Comparison of ENCODE assay signal across 7 cellular contexts in genomic region chr13:110387451-110388140, GRCh38.
DNase-seq lines count a peak whose midpoint lies in the region; ATAC-seq and TF ChIP-seq lines count a peak whose summit lies in the region.

No MANE protein-coding gene starts in this region.

- TF ChIP-seq CTCF in left lung (IDR thresholded peaks at IDR 0.05) (no peak), uterus (IDR thresholded peaks at IDR 0.05) (no peak)

- DNase-seq in activated T-helper 1 cell treated with anti-CD3 and anti-CD28 coated beads, Interleukin-12 subunit alpha, Interleukin-12 subunit beta, Interleukin-2, Interleukin-4 antibody, amounts not matched to agents 30 ng/mL and 10 ng/mL and 1 ng/mL, durations not matched to agents 14 hours and 24 hours and 36 hours (ENCODE audit: low spot score): peak; percentile 2
- peak in 1 of 2 donors; percentile 64 for DNase-seq in left lung
- peak; percentile 74 to 85 for DNase-seq in uterus
- no peak for DNase-seq in NCI-H345 (lab: John Stamatoyannopoulos, UW)
- no peak for DNase-seq in NCI-H446 treated with DMSO at 0.1 percent for 48 hours (lab: John Stamatoyannopoulos, UW)

- H3K27ac Mint-ChIP-seq in activated T-helper 1 cell treated with anti-CD3 and anti-CD28 coated beads, Interleukin-12 subunit alpha, Interleukin-12 subunit beta, Interleukin-2, Interleukin-4 antibody, amounts not matched to agents 30 ng/mL and 10 ng/mL and 1 ng/mL, durations not matched to agents 14 hours and 24 hours and 36 hours: no peak overlapping the region

- intact Hi-C loops in activated T-helper 1 cell treated with anti-CD3 and anti-CD28 coated beads, Interleukin-12 subunit alpha, Interleukin-12 subunit beta, Interleukin-2, Interleukin-4 antibody, amounts not matched to agents 30 ng/mL and 10 ng/mL and 1 ng/mL, durations not matched to agents 14 hours and 24 hours and 36 hours (cut with micrococcal nuclease): no loop called here
- intact Hi-C loops in left lung (cut with DNase I): no loop called here
- intact Hi-C loops in uterus (cut with DNase I; ENCODE audit: low total_unique reads): no loop called here

- H3K9me3 ChIP-seq in left lung (no peaks in the 10 kb centered on the region), uterus (no peaks in the 10 kb centered on the region)

- H3K27ac ChIP-seq in left lung (peak overlapping the region; percentile 45 to 49), uterus (peak overlapping the region; percentile 96 to 98)

- TF ChIP-seq POLR2A in uterus (IDR thresholded peaks at IDR 0.05): peak in 1 of 2 donors; percentile 8

- H3K36me3 ChIP-seq in left lung (no peaks in the 10 kb centered on the region), uterus (no peaks in the 10 kb centered on the region)

- H3K9me3 Mint-ChIP-seq in activated T-helper 1 cell treated with anti-CD3 and anti-CD28 coated beads, Interleukin-12 subunit alpha, Interleukin-12 subunit beta, Interleukin-2, Interleukin-4 antibody, amounts not matched to agents 30 ng/mL and 10 ng/mL and 1 ng/mL, durations not matched to agents 14 hours and 24 hours and 36 hours: peaks cover 8% of the 10 kb centered on the region

- no peaks in the 10 kb centered on the region for H3K36me3 Mint-ChIP-seq in activated T-helper 1 cell treated with anti-CD3 and anti-CD28 coated beads, Interleukin-12 subunit alpha, Interleukin-12 subunit beta, Interleukin-2, Interleukin-4 antibody, amounts not matched to agents 30 ng/mL and 10 ng/mL and 1 ng/mL, durations not matched to agents 14 hours and 24 hours and 36 hours (ENCODE audit: low read depth)

- peaks cover 13% of the 10 kb centered on the region for H3K27me3 Mint-ChIP-seq in activated T-helper 1 cell treated with anti-CD3 and anti-CD28 coated beads, Interleukin-12 subunit alpha, Interleukin-12 subunit beta, Interleukin-2, Interleukin-4 antibody, amounts not matched to agents 30 ng/mL and 10 ng/mL and 1 ng/mL, durations not matched to agents 14 hours and 24 hours and 36 hours (ENCODE audit: insufficient read depth)

- ATAC-seq in GM19035 (IDR thresholded peaks at IDR 0.05; ENCODE audit: unreplicated experiment) (peak; percentile 85), HG02973 (IDR thresholded peaks at IDR 0.05; ENCODE audit: unreplicated experiment) (peak; percentile 96), left lung (peak; percentile 60)

- no peak overlapping the region for H3K4me3 ChIP-seq in left lung
- H3K4me3 ChIP-seq in uterus: peak overlapping the region; percentile 2 to 11

- peaks cover 0 to 18% of the 10 kb centered on the region in 2 donors for H3K27me3 ChIP-seq in left lung
- no peaks in the 10 kb centered on the region for H3K27me3 ChIP-seq in uterus

- H3K4me1 ChIP-seq in left lung (peaks cover 12 to 22% of the 10 kb centered on the region in 2 donors), uterus (peaks cover 5 to 16% of the 10 kb centered on the region in 2 donors)

- no peak overlapping the region for H3K4me3 Mint-ChIP-seq in activated T-helper 1 cell treated with anti-CD3 and anti-CD28 coated beads, Interleukin-12 subunit alpha, Interleukin-12 subunit beta, Interleukin-2, Interleukin-4 antibody, amounts not matched to agents 30 ng/mL and 10 ng/mL and 1 ng/mL, durations not matched to agents 14 hours and 24 hours and 36 hours

- H3K4me1 Mint-ChIP-seq in activated T-helper 1 cell treated with anti-CD3 and anti-CD28 coated beads, Interleukin-12 subunit alpha, Interleukin-12 subunit beta, Interleukin-2, Interleukin-4 antibody, amounts not matched to agents 30 ng/mL and 10 ng/mL and 1 ng/mL, durations not matched to agents 14 hours and 24 hours and 36 hours (ENCODE audit: low read depth): peaks cover 5% of the 10 kb centered on the region

Comparison
In these comparisons a context has a peak if more than half of its experiments do, and no peak if none do; other contexts are left out.
1. DNase-seq: peak in activated T-helper 1 cell treated with anti-CD3 and anti-CD28 coated beads, Interleukin-12 subunit alpha, Interleukin-12 subunit beta, Interleukin-2, Interleukin-4 antibody, amounts not matched to agents 30 ng/mL and 10 ng/mL and 1 ng/mL, durations not matched to agents 14 hours and 24 hours and 36 hours (single experiment) and uterus (2 of 2); none in NCI-H345 (single experiment) and NCI-H446 treated with DMSO at 0.1 percent for 48 hours (single experiment).
2. H3K4me3 ChIP-seq: peak in uterus (2 of 2); none in left lung (0 of 2).
3. Peak in every context shown above with its lines, with median percentiles within 50 percentile points of each other: ATAC-seq.